2 cellular contexts compared by ENCODE assay signal in the genomic region with DNA sequence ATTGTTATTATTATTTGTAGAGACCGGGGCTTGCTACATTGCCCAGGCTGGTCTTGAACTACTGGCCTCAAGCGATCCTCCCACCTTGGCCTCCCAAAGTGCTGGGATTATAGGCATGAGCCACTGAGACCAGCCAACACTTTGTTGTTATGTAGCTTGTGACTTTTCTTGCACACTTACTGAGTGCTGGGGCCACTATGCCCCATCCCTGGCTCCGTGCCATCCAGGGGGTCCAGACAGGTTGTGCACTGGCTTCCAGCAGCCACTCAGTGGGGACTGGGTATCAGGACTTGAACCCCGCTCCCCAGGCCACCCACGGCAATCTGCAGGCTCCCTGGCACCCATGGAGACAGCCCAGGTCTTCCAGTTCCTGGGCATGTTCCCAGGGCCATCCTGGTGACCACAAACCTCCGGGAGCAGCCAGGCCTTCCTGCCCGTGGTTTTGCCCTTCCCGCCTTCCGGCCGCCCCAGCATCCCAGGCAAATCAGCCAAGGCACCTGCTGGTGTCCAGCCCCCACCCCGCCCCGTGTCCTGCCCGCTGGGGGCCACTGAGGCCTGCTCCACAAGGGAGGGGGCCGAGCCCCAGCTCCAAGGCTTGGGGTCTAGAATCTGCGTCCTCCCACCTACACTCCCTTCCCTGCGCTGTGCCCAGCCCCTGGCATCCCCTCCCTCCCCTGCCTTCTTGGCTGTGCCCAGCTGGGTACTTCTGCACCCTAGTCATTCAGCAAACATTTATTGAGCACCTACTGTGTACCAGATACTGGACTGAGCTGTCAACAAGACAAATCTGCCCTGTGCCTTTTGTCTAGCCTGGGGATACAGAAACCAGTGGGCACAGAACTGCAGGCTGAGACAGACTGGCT.
TF ChIP-seq lines count a peak whose summit lies in the region.

No MANE protein-coding gene starts in this region.

TF ChIP-seq in HEK293, 187 proteins besides CTCF, POLR2A, EP300 and RAD21 (continued from another document and continues in another):
- peak; percentile 91 for TF ChIP-seq ZIC2 (tag by site-specific recombination; IDR thresholded peaks at IDR 0.05)
- TF ChIP-seq, protein P1, sequence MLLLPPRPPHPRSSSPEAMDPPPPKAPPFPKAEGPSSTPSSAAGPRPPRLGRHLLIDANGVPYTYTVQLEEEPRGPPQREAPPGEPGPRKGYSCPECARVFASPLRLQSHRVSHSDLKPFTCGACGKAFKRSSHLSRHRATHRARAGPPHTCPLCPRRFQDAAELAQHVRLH (tag by site-specific recombination; IDR thresholded peaks at IDR 0.05): no peak
- TF ChIP-seq EGR2 (tag by site-specific recombination; IDR thresholded peaks at IDR 0.05; ENCODE audit: low read depth): 0 out of 2 replicates have a peak, but pooled peaks have one; percentile 4
- no peak for TF ChIP-seq ZNF155 (tag by site-specific recombination; IDR thresholded peaks at IDR 0.05)
- TF ChIP-seq ZNF654 (tag by site-specific recombination; IDR thresholded peaks at IDR 0.05; ENCODE audit: low read depth): no peak
- 0 out of 2 replicates have a peak, but pooled peaks have one; percentile 16 for TF ChIP-seq ZBTB48 (tag by site-specific recombination; IDR thresholded peaks at IDR 0.05)
- TF ChIP-seq ZBTB20 (tag by site-specific recombination; IDR thresholded peaks at IDR 0.05): peak; percentile 58
- no peak for TF ChIP-seq ZNF549 (tag by site-specific recombination; IDR thresholded peaks at IDR 0.05)
- TF ChIP-seq IKZF3 (tag by site-specific recombination; IDR thresholded peaks at IDR 0.05): peak; percentile 63
- TF ChIP-seq, protein P2, sequence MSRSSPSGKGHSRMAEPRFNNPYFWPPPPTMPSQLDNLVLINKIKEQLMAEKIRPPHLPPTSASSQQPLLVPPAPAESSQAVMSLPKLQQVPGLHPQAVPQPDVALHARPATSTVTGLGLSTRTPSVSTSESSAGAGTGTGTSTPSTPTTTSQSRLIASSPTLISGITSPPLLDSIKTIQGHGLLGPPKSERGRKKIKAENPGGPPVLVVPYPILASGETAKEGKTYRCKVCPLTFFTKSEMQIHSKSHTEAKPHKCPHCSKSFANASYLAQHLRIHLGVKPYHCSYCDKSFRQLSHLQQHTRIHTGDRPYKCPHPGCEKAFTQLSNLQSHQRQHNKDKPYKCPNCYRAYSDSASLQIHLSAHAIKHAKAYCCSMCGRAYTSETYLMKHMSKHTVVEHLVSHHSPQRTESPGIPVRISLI (tag by site-specific recombination; IDR thresholded peaks at IDR 0.05): no peak
- TF ChIP-seq ZNF140 (tag by site-specific recombination; IDR thresholded peaks at IDR 0.05): no peak
- no peak for TF ChIP-seq ZNF624 (tag by site-specific recombination; IDR thresholded peaks at IDR 0.05)
- TF ChIP-seq, protein P3, sequence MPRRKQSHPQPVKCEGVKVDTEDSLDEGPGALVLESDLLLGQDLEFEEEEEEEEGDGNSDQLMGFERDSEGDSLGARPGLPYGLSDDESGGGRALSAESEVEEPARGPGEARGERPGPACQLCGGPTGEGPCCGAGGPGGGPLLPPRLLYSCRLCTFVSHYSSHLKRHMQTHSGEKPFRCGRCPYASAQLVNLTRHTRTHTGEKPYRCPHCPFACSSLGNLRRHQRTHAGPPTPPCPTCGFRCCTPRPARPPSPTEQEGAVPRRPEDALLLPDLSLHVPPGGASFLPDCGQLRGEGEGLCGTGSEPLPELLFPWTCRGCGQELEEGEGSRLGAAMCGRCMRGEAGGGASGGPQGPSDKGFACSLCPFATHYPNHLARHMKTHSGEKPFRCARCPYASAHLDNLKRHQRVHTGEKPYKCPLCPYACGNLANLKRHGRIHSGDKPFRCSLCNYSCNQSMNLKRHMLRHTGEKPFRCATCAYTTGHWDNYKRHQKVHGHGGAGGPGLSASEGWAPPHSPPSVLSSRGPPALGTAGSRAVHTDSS (tag by site-specific recombination; IDR thresholded peaks at IDR 0.05): no peak
- no peak for TF ChIP-seq SETDB1 (IDR thresholded peaks at IDR 0.05; ENCODE audit: insufficient read length, low read length)
- TF ChIP-seq, protein P4, sequence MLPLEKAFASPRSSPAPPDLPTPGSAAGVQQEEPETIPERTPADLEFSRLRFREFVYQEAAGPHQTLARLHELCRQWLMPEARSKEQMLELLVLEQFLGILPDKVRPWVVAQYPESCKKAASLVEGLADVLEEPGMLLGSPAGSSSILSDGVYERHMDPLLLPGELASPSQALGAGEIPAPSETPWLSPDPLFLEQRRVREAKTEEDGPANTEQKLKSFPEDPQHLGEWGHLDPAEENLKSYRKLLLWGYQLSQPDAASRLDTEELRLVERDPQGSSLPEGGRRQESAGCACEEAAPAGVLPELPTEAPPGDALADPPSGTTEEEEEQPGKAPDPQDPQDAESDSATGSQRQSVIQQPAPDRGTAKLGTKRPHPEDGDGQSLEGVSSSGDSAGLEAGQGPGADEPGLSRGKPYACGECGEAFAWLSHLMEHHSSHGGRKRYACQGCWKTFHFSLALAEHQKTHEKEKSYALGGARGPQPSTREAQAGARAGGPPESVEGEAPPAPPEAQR (tag by site-specific recombination; IDR thresholded peaks at IDR 0.05): no peak
- TF ChIP-seq ZNF664 (tag by site-specific recombination; IDR thresholded peaks at IDR 0.05): peak; percentile 79
- TF ChIP-seq ZNF335 (tag by site-specific recombination; conservative IDR thresholded peaks at IDR 0.05): peak; percentile 69
- peak; percentile 25 for TF ChIP-seq GLIS2 (tag by site-specific recombination; IDR thresholded peaks at IDR 0.05)
- no peak for TF ChIP-seq OVOL3 (tag by site-specific recombination; IDR thresholded peaks at IDR 0.05)
- TF ChIP-seq ZFP37 (tag by site-specific recombination; IDR thresholded peaks at IDR 0.05): no peak
- no peak for TF ChIP-seq ZNF266 (tag by site-specific recombination; IDR thresholded peaks at IDR 0.05; ENCODE audit: low read depth)
- no peak for TF ChIP-seq ZNF133 (tag by site-specific recombination; IDR thresholded peaks at IDR 0.05)
- TF ChIP-seq, protein P5, sequence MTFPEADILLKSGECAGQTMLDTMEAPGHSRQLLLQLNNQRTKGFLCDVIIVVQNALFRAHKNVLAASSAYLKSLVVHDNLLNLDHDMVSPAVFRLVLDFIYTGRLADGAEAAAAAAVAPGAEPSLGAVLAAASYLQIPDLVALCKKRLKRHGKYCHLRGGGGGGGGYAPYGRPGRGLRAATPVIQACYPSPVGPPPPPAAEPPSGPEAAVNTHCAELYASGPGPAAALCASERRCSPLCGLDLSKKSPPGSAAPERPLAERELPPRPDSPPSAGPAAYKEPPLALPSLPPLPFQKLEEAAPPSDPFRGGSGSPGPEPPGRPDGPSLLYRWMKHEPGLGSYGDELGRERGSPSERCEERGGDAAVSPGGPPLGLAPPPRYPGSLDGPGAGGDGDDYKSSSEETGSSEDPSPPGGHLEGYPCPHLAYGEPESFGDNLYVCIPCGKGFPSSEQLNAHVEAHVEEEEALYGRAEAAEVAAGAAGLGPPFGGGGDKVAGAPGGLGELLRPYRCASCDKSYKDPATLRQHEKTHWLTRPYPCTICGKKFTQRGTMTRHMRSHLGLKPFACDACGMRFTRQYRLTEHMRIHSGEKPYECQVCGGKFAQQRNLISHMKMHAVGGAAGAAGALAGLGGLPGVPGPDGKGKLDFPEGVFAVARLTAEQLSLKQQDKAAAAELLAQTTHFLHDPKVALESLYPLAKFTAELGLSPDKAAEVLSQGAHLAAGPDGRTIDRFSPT (tag by site-specific recombination; IDR thresholded peaks at IDR 0.05): peak; percentile 42; the same call in 1 of the 2 replicates

TF ChIP-seq in WTC11, 78 proteins besides CTCF, POLR2A, EP300 and RAD21 (continued from another document):
- TF ChIP-seq, protein P6, sequence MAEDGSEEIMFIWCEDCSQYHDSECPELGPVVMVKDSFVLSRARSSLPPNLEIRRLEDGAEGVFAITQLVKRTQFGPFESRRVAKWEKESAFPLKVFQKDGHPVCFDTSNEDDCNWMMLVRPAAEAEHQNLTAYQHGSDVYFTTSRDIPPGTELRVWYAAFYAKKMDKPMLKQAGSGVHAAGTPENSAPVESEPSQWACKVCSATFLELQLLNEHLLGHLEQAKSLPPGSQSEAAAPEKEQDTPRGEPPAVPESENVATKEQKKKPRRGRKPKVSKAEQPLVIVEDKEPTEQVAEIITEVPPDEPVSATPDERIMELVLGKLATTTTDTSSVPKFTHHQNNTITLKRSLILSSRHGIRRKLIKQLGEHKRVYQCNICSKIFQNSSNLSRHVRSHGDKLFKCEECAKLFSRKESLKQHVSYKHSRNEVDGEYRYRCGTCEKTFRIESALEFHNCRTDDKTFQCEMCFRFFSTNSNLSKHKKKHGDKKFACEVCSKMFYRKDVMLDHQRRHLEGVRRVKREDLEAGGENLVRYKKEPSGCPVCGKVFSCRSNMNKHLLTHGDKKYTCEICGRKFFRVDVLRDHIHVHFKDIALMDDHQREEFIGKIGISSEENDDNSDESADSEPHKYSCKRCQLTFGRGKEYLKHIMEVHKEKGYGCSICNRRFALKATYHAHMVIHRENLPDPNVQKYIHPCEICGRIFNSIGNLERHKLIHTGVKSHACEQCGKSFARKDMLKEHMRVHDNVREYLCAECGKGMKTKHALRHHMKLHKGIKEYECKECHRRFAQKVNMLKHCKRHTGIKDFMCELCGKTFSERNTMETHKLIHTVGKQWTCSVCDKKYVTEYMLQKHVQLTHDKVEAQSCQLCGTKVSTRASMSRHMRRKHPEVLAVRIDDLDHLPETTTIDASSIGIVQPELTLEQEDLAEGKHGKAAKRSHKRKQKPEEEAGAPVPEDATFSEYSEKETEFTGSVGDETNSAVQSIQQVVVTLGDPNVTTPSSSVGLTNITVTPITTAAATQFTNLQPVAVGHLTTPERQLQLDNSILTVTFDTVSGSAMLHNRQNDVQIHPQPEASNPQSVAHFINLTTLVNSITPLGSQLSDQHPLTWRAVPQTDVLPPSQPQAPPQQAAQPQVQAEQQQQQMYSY (CRISPR knock-in tag; IDR thresholded peaks at IDR 0.05): peak; percentile 78
- TF ChIP-seq ZNF121 (CRISPR knock-in tag; IDR thresholded peaks at IDR 0.05) (peak; percentile 78), CREM (CRISPR knock-in tag; IDR thresholded peaks at IDR 0.05) (no peak), SMAD4 (CRISPR knock-in tag; IDR thresholded peaks at IDR 0.05) (no peak)
